1 cellular context compared by ENCODE assay signal in the genomic region with DNA sequence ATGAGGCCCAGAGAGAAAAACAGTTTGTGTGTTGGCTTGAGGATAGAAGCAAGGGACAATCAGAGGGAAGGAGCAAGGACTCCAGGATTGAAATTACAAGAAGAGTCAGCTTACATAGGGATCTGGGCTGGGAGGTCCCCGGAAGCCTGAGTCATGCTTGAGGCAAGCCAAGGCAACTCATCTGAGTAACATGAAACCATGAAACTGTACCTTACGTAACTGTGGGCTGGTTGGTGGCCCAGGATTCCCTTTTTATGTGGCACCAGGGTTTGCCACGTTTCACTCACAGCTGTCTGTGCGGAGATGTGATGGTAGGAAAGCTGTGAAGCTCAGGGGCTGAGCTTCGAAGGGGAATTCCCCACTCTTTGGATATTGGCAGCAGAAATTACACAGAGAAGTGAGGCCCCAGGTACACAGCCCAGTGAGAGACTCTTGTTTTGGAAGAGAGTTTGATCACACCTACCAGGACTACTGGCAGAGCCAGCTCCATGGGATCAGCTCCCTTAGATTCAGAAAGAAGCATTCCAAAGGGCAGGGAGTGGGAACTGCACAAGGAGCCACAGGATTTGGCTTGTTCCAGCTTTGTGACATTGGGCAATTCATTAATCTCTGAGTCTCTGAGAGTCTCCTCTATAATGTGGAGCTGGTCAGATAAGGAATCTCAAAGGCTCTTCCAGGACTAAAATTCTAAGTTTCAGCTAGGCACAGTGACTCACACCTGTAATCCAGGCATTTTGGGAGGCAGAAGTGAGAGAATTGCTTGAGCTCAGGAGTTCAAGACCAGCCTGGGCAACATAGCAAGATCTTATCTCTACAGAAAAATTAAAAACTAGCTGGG.
TF ChIP-seq lines count a peak whose summit lies in the region.

No MANE protein-coding gene starts in this region.

TF ChIP-seq in HCT116, 20 proteins besides CTCF, POLR2A, EP300 and RAD21 (continued from another document):
- peak; percentile 56 for TF ChIP-seq ZBTB33 (IDR thresholded peaks at IDR 0.05; ENCODE audit: extremely low read depth, insufficient replicate concordance, low read length)
- TF ChIP-seq EZH2 (IDR thresholded peaks at IDR 0.05), result no peak
- peak; percentile 65 for TF ChIP-seq POLR2AphosphoS5 (IDR thresholded peaks at IDR 0.05; ENCODE audit: low read depth, low read length)
- peak; percentile 64; the same call in 1 of the 2 replicates for TF ChIP-seq SRF (IDR thresholded peaks at IDR 0.05; ENCODE audit: low read depth)
- peak; percentile 92 for TF ChIP-seq CBX3 (IDR thresholded peaks at IDR 0.05; ENCODE audit: low read depth)
- peak; percentile 90 for TF ChIP-seq JUND (IDR thresholded peaks at IDR 0.05)
- TF ChIP-seq EZH2phosphoT487 (IDR thresholded peaks at IDR 0.05; ENCODE audit: borderline replicate concordance), result no peak
- no peak for TF ChIP-seq ATF3 (IDR thresholded peaks at IDR 0.05)
- no peak for TF ChIP-seq ELF1 (IDR thresholded peaks at IDR 0.05; ENCODE audit: borderline replicate concordance, low read depth)
